1 cellular context compared by ENCODE assay signal in genomic region chr1:40338745-40339419, GRCh38.
TF ChIP-seq lines count a peak whose summit lies in the region.

No MANE protein-coding gene starts in this region.

TF ChIP-seq in GM12878, 131 proteins besides CTCF, POLR2A, EP300 and RAD21 (continued from another document and continues in another):
- peak; percentile 34; the same call in 1 of the 2 replicates for TF ChIP-seq FOXM1 (IDR thresholded peaks at IDR 0.05; ENCODE audit: low read depth, low read length)
- TF ChIP-seq BACH1 (IDR thresholded peaks at IDR 0.05; ENCODE audit: borderline replicate concordance) = no peak
- no peak; the same call in 1 of the 2 replicates for TF ChIP-seq SMARCA5 (IDR thresholded peaks at IDR 0.05)
- TF ChIP-seq NKRF (conservative IDR thresholded peaks at IDR 0.05) = no peak
- TF ChIP-seq SMC3 (IDR thresholded peaks at IDR 0.05; ENCODE audit: borderline replicate concordance, low read length) = peak; percentile 98
- TF ChIP-seq PAX5 (IDR thresholded peaks at IDR 0.05; ENCODE audit: borderline replicate concordance, low read depth, low read length) = no peak
- TF ChIP-seq IKZF1 (conservative IDR thresholded peaks at IDR 0.05) = peak; percentile 29; the same call in 1 of the 2 replicates
- peak; percentile 77; the same call in 1 of the 3 replicates for TF ChIP-seq POU2F2 (IDR thresholded peaks at IDR 0.05; ENCODE audit: borderline replicate concordance, low read depth, low read length)
- peak; percentile 1; the same call in 1 of the 2 replicates for TF ChIP-seq ATF3 (IDR thresholded peaks at IDR 0.05; ENCODE audit: borderline replicate concordance, extremely low read depth, low read depth, low read length)
- no peak for TF ChIP-seq CBFB (IDR thresholded peaks at IDR 0.05; ENCODE audit: low read depth)
- peak; percentile 55 for TF ChIP-seq PKNOX1 (IDR thresholded peaks at IDR 0.05)
- TF ChIP-seq CEBPB (IDR thresholded peaks at IDR 0.05; ENCODE audit: borderline replicate concordance in 1 of 2, low read depth in 2 of 2, low read length in 2 of 2) = no peak
- TF ChIP-seq DPF2 (IDR thresholded peaks at IDR 0.05) = 0 out of 2 replicates have a peak, but pooled peaks have one; percentile 32
- TF ChIP-seq SKIL (IDR thresholded peaks at IDR 0.05; ENCODE audit: low read depth, poor library complexity, severe bottlenecking) = peak; percentile 55
- TF ChIP-seq IRF4 (IDR thresholded peaks at IDR 0.05; ENCODE audit: low read depth, low read length) = 0 out of 2 replicates have a peak, but pooled peaks have one; percentile 39
- no peak for TF ChIP-seq ASH2L (IDR thresholded peaks at IDR 0.05; ENCODE audit: borderline replicate concordance, low read depth)
- TF ChIP-seq ZNF687 (IDR thresholded peaks at IDR 0.05) = no peak
- 0 out of 2 replicates have a peak, but pooled peaks have one; percentile 80 for TF ChIP-seq STAT1 (conservative IDR thresholded peaks at IDR 0.05)
- no peak for TF ChIP-seq BMI1 (IDR thresholded peaks at IDR 0.05; ENCODE audit: borderline replicate concordance)
- no peak for TF ChIP-seq ELK1 (IDR thresholded peaks at IDR 0.05; ENCODE audit: low read depth, low read length)
- no peak for TF ChIP-seq SREBF2 (IDR thresholded peaks at IDR 0.05; ENCODE audit: low read length)
- peak; percentile 81 for TF ChIP-seq RELA (IDR thresholded peaks at IDR 0.05; ENCODE audit: borderline replicate concordance, partially characterized antibody)
- TF ChIP-seq EED (IDR thresholded peaks at IDR 0.05; ENCODE audit: low read depth) = peak; percentile 25; the same call in 1 of the 2 replicates
- TF ChIP-seq ZNF207 (IDR thresholded peaks at IDR 0.05; ENCODE audit: borderline replicate concordance) = peak; percentile 78; the same call in 1 of the 2 replicates
- TF ChIP-seq CUX1 (IDR thresholded peaks at IDR 0.05; ENCODE audit: insufficient replicate concordance, low read depth, low read length) = no peak
- TF ChIP-seq IRF3 (IDR thresholded peaks at IDR 0.05) = no peak
- TF ChIP-seq YY1 (IDR thresholded peaks at IDR 0.05; ENCODE audit: low read depth, low read length) = peak; percentile 86
- peak; percentile 28 for TF ChIP-seq PBX3 (IDR thresholded peaks at IDR 0.05; ENCODE audit: insufficient replicate concordance, low read depth, low read length)
- no peak for TF ChIP-seq REST (IDR thresholded peaks at IDR 0.05; ENCODE audit: low read depth, low read length)
- TF ChIP-seq TARDBP (IDR thresholded peaks at IDR 0.05; ENCODE audit: borderline replicate concordance) = no peak
- TF ChIP-seq RB1 (IDR thresholded peaks at IDR 0.05; ENCODE audit: borderline replicate concordance) = peak; percentile 57; the same call in 1 of the 2 replicates
